9 cellular contexts compared by ENCODE assay signal in the genomic region with DNA sequence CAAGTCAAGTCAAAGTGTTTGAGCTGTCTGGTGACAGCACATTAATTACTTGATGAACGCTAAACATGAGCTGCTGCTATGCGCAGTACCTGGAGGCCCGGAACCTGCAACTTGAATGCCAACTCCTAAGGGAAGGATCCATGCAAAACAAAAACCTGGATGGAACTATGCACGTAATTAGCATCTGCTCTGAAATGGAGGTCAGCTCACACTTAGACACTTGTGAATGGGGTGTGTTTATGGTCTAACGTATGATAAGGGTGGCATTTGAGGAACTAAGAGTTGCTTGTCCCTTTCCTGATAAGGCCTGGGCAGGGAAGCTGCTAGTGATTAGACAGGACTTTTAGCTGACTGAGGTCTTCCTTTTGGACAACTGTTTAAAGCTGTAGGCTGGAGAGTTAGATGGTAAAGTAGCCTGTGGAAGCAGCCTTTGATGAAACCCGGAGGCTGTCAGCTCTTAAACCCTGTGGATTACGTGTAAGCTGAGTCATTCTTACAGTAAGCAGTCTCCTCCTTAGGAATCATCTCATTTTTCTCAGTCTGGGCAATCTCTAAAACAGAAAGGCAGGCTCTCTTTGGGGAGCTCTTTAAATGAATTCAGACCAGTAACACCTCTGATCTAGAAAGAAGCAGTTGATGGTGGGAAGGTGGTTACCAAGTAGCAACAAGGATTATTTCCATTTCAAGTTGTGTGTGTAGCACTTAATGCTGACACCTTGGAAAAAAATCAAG. TPM values are rescaled to one million over a fixed set of nuclear protein-coding genes. Genes with fewer than 3 reads are reported as not detected.
DNase-seq lines count a peak whose midpoint lies in the region; ATAC-seq and TF ChIP-seq lines count a peak whose summit lies in the region.
"Had no signal": no experiment of that assay in that cellular context is flagged by ENCODE, and none has a peak within 500 bp of the region (broad histone marks: within the 10 kb centered on the region; RNA-seq: fewer than 3 reads in every experiment).

No MANE protein-coding gene starts in this region.

- TF ChIP-seq CTCF in Caco-2 (IDR thresholded peaks at IDR 0.05; ENCODE audit: insufficient read depth in 1 of 2, low read depth in 1 of 2, low read length in 1 of 2, severe bottlenecking in 1 of 2, unreplicated experiment in 1 of 2) (no peak), coronary artery (IDR thresholded peaks at IDR 0.05) (no peak), natural killer cell (IDR thresholded peaks at IDR 0.05) (no peak)

- peak overlapping the region; percentile 13 to 14 for H3K27ac ChIP-seq in coronary artery

- no peaks in the 10 kb centered on the region for H3K9me3 Mint-ChIP-seq in Caco-2 (ENCODE audit: unreplicated experiment)
- no peaks in the 10 kb centered on the region for H3K9me3 Mint-ChIP-seq in natural killer cell
- H3K9me3 Mint-ChIP-seq: activated naive CD8-positive, alpha-beta T cell treated with anti-CD3 and anti-CD28 coated beads, Interleukin-2, amount 10 ng/mL, durations not matched to agents 7 days and 5 days had no signal

- intact Hi-C loops in Caco-2 (cut with micrococcal nuclease; ENCODE audit: unreplicated experiment) (loop anchor here (2.0 kb wide), 1 partner anchor 62 kb away; no protein-coding TSS in a partner anchor), natural killer cell (cut with micrococcal nuclease) (no loop called here)

- POLR2A ChIA-PET in Caco-2 (lab: Charles Lee) = no interaction called here

- DNase-seq in Caco-2 = peak; percentile 38 to 45
- DNase-seq in NOMO-1 (lab: John Stamatoyannopoulos, UW; ENCODE audit: unreplicated experiment in 2 of 2) = peak; percentile 48 to 73
- peak; percentile 43 for DNase-seq in coronary artery (ENCODE audit: low spot score)
- DNase-seq in natural killer cell = no peak
- no peak for DNase-seq in NCI-H146 treated with DMSO at 0.1 percent for 48 hours (lab: John Stamatoyannopoulos, UW; ENCODE audit: unreplicated experiment)
- no peak for DNase-seq in NCI-H1048 (lab: John Stamatoyannopoulos, UW)
- DNase-seq: activated naive CD8-positive, alpha-beta T cell treated with anti-CD3 and anti-CD28 coated beads, Interleukin-2, amount 10 ng/mL, durations not matched to agents 7 days and 5 days had no signal

- H3K36me3 Mint-ChIP-seq in Caco-2 (ENCODE audit: insufficient read depth, unreplicated experiment) (peaks cover 61% of the 10 kb centered on the region), natural killer cell (peaks cover 6% of the 10 kb centered on the region)

- H3K4me3 ChIP-seq in Caco-2 (ENCODE audit: low read depth, low read length) (no peak overlapping the region), coronary artery (no peak overlapping the region)

- H3K4me3 Mint-ChIP-seq in Caco-2 (ENCODE audit: unreplicated experiment) = peak overlapping the region; percentile 40
- H3K4me3 Mint-ChIP-seq in natural killer cell = peak overlapping the region; percentile 42
- H3K4me3 Mint-ChIP-seq: activated naive CD8-positive, alpha-beta T cell treated with anti-CD3 and anti-CD28 coated beads, Interleukin-2, amount 10 ng/mL, durations not matched to agents 7 days and 5 days had no signal

- ATAC-seq in natural killer cell (peak in 2 of 3 donors; percentile 19 to 35), GM18519 (IDR thresholded peaks at IDR 0.05; ENCODE audit: low FRiP score, unreplicated experiment) (no peak), GM21381 (IDR thresholded peaks at IDR 0.05; ENCODE audit: unreplicated experiment) (no peak)

- H3K9me3 ChIP-seq in Caco-2 = no peaks in the 10 kb centered on the region

- no peaks in the 10 kb centered on the region for H3K27me3 ChIP-seq in Caco-2 (replicated peaks; ENCODE audit: control insufficient read depth, insufficient read depth, low read length)

- H3K4me1 ChIP-seq in Caco-2 = peaks cover 28% of the 10 kb centered on the region

- no peaks in the 10 kb centered on the region for H3K36me3 ChIP-seq in Caco-2 (ENCODE audit: control insufficient read depth, insufficient read depth, low read length)

- H3K27ac Mint-ChIP-seq in Caco-2 (ENCODE audit: unreplicated experiment) = peak overlapping the region; percentile 64
- peak overlapping the region; percentile 74 to 87 for H3K27ac Mint-ChIP-seq in natural killer cell
- H3K27ac Mint-ChIP-seq: activated naive CD8-positive, alpha-beta T cell treated with anti-CD3 and anti-CD28 coated beads, Interleukin-2, amount 10 ng/mL, durations not matched to agents 7 days and 5 days had no signal

- H3K4me1 Mint-ChIP-seq in Caco-2 (ENCODE audit: low read depth, unreplicated experiment) (peaks cover 50% of the 10 kb centered on the region), natural killer cell (peaks cover 78 to 94% of the 10 kb centered on the region in 2 donors)

- BruUV-seq in Caco-2 (replicated peaks; lab: Mats Ljungman, UMichigan) = no TSS peak

- CTCF ChIA-PET in Caco-2 (lab: Charles Lee) = interaction anchor here (1.5 kb wide), 1 partner anchor 18 kb away, joined by 4 read pairs; no protein-coding TSS in a partner anchor

- H3K27me3 Mint-ChIP-seq in Caco-2 (ENCODE audit: insufficient read depth, unreplicated experiment) (no peaks in the 10 kb centered on the region), natural killer cell (ENCODE audit: low read depth in 2 of 2) (peaks cover 4 to 5% of the 10 kb centered on the region in 2 donors)
- H3K27me3 Mint-ChIP-seq: activated naive CD8-positive, alpha-beta T cell treated with anti-CD3 and anti-CD28 coated beads, Interleukin-2, amount 10 ng/mL, durations not matched to agents 7 days and 5 days had no signal

RNA-seq across cellular contexts. Expression of gene TENT5C, which starts 6.8 kb away (rescaled TPM):
- total RNA-seq in Caco-2 (2022) (19.8 and 24.4 TPM in 2 replicates), natural killer cell (100 to 1,000 TPM in 1 of 3 donors, 10 to 100 TPM in 2; 80.6 to 109 (median 90.9) TPM)

Comparison
In these comparisons a context has a peak if more than half of its experiments do, and no peak if none do; other contexts are left out.
1. DNase-seq: peak in Caco-2 (2 of 2), NOMO-1 (2 of 2) and coronary artery (single experiment); none in natural killer cell (single experiment), NCI-H146 treated with DMSO at 0.1 percent for 48 hours (single experiment) and NCI-H1048 (single experiment).
2. ATAC-seq: peak in natural killer cell (2 of 3); none in GM18519 (single experiment) and GM21381 (single experiment).